In genomic region chr13:22812793-22813192, GRCh38 we compare ENCODE assay signal across 18 cellular contexts.
A peak's percentile ranks its signal among the peaks of the same experiment; 100 is the strongest.
DNase-seq lines count a peak whose midpoint lies in the region; ATAC-seq and TF ChIP-seq lines count a peak whose summit lies in the region.
"Had no signal": no experiment of that assay in that cellular context is flagged by ENCODE, and none has a peak within 500 bp of the region (broad histone marks: within the 10 kb centered on the region; RNA-seq: fewer than 3 reads in every experiment).

No MANE protein-coding gene starts in this region.

- DNase-seq in OCI-M2 (lab: John Stamatoyannopoulos, UW; ENCODE audit: unreplicated experiment) (peak; percentile 20), heart left ventricle (no peak), psoas muscle (peak; percentile 21 to 66), dorsolateral prefrontal cortex (no peak), AG08396 (ENCODE audit: low spot score) (no peak)
- DNase-seq in stimulated activated naive B cell treated with anti-CD40 and anti-IgM and Interleukin-4, amounts not matched to agents 10 μg/mL and 1 μg/mL and 100 μg/mL, for 72 hours, result no peak
- DNase-seq in activated CD8-positive, alpha-beta memory T cell treated with anti-CD3 and anti-CD28 coated beads for 24 hours, result no peak
- DNase-seq: activated CD8-positive, alpha-beta T cell treated with anti-CD3 and anti-CD28 coated beads for 36 hours; amniotic stem cell; Caco-2; glutamatergic neuron; MV-4-11; NCI-H446 treated with DMSO at 0.1 percent for 48 hours; spleen; stimulated activated naive CD4-positive, alpha-beta T cell treated with Interleukin-2 at 50 U/mL for 16 hours had no signal

- H3K27ac ChIP-seq in heart left ventricle (no peak overlapping the region), psoas muscle (no peak overlapping the region), dorsolateral prefrontal cortex (no peak overlapping the region)
- H3K27ac ChIP-seq: spleen, VCaP had no signal

- H3K9me3 ChIP-seq in ES-I3 (ENCODE audit: control insufficient read depth, insufficient read depth, low read length) (no peaks in the 10 kb centered on the region; the same call in 1 of the 2 replicates), heart left ventricle (no peaks in the 10 kb centered on the region), psoas muscle (no peaks in the 10 kb centered on the region)
- H3K9me3 ChIP-seq: Caco-2, HAP-1, spleen had no signal

- peak; percentile 54 to 71 (median 60) for ATAC-seq in heart left ventricle
- ATAC-seq in psoas muscle, result no peak
- ATAC-seq in stimulated activated naive B cell treated with anti-CD40 and anti-IgM and Interleukin-4, amounts not matched to agents 10 μg/mL and 1 μg/mL and 100 μg/mL, for 72 hours (replicated peaks), result no peak
- ATAC-seq: activated CD8-positive, alpha-beta T cell treated with anti-CD3 and anti-CD28 coated beads for 36 hours had no signal

- TF ChIP-seq CTCF in heart left ventricle (IDR thresholded peaks at IDR 0.05), result no peak
- no peak for TF ChIP-seq CTCF in psoas muscle (IDR thresholded peaks at IDR 0.05)
- TF ChIP-seq CTCF in dorsolateral prefrontal cortex (IDR thresholded peaks at IDR 0.05 in 54 of 56, conservative IDR thresholded peaks at IDR 0.05 in 2 of 56; ENCODE audit: low read depth in 1 of 56, partially characterized antibody in 56 of 56), result no peak

- H3K36me3 ChIP-seq in ES-I3 (ENCODE audit: insufficient read depth, low read length) (no peaks in the 10 kb centered on the region), heart left ventricle (no peaks in the 10 kb centered on the region), psoas muscle (ENCODE audit: insufficient read depth in 1 of 2, low read depth in 1 of 2) (no peaks in the 10 kb centered on the region)
- H3K36me3 ChIP-seq: HAP-1, spleen had no signal

- H3K9ac ChIP-seq in ES-I3 (ENCODE audit: low read depth, low read length), result peak overlapping the region; percentile 47; the same call in 1 of the 2 replicates

- no peaks in the 10 kb centered on the region for H3K27me3 Mint-ChIP-seq in stimulated activated naive B cell treated with anti-CD40 and anti-IgM and Interleukin-4, amounts not matched to agents 10 μg/mL and 1 μg/mL and 100 μg/mL, for 72 hours

- no peak overlapping the region for H3K4me3 Mint-ChIP-seq in stimulated activated naive B cell treated with anti-CD40 and anti-IgM and Interleukin-4, amounts not matched to agents 10 μg/mL and 1 μg/mL and 100 μg/mL, for 72 hours
- H3K4me3 Mint-ChIP-seq: activated CD8-positive, alpha-beta T cell treated with anti-CD3 and anti-CD28 coated beads for 36 hours had no signal

- no peak overlapping the region for H3K27ac Mint-ChIP-seq in stimulated activated naive B cell treated with anti-CD40 and anti-IgM and Interleukin-4, amounts not matched to agents 10 μg/mL and 1 μg/mL and 100 μg/mL, for 72 hours
- H3K27ac Mint-ChIP-seq: activated CD8-positive, alpha-beta T cell treated with anti-CD3 and anti-CD28 coated beads for 36 hours had no signal

- peaks cover 14% of the 10 kb centered on the region for H3K4me1 ChIP-seq in ES-I3 (ENCODE audit: insufficient read depth, low read length)
- H3K4me1 ChIP-seq in heart left ventricle, result peaks cover 0 to 12% (median 0%) of the 10 kb centered on the region in 12 donors
- no peaks in the 10 kb centered on the region for H3K4me1 ChIP-seq in psoas muscle

- 14 to 23% (median 20%) methylated on average over 3 of the region's 3 CpGs for WGBS in heart left ventricle, 4 donors
- 21 to 27% (median 23%) methylated on average over 3 of the region's 3 CpGs for WGBS in psoas muscle, 3 donors

- no peaks in the 10 kb centered on the region for H3K4me1 Mint-ChIP-seq in stimulated activated naive B cell treated with anti-CD40 and anti-IgM and Interleukin-4, amounts not matched to agents 10 μg/mL and 1 μg/mL and 100 μg/mL, for 72 hours

- TF ChIP-seq POLR2A in heart left ventricle (IDR thresholded peaks at IDR 0.05), result no peak

- H3K4me3 ChIP-seq in heart left ventricle (no peak overlapping the region), psoas muscle (no peak overlapping the region), dorsolateral prefrontal cortex (no peak overlapping the region)
- H3K4me3 ChIP-seq: HAP-1, spleen had no signal

- intact Hi-C loops in heart left ventricle (cut with DNase I), result no loop called here
- intact Hi-C loops in psoas muscle (cut with DNase I), result no loop called here
- intact Hi-C loops in dorsolateral prefrontal cortex (cut with DNase I), result no loop called here

- peaks cover 0 to 6% of the 10 kb centered on the region in 2 donors for H3K9me3 Mint-ChIP-seq in stimulated activated naive B cell treated with anti-CD40 and anti-IgM and Interleukin-4, amounts not matched to agents 10 μg/mL and 1 μg/mL and 100 μg/mL, for 72 hours
- H3K9me3 Mint-ChIP-seq: activated CD8-positive, alpha-beta T cell treated with anti-CD3 and anti-CD28 coated beads for 36 hours had no signal

- H3K27me3 ChIP-seq in heart left ventricle (no peaks in the 10 kb centered on the region), psoas muscle (ENCODE audit: insufficient read depth in 3 of 3, low read length in 2 of 3) (no peaks in the 10 kb centered on the region), dorsolateral prefrontal cortex (no peaks in the 10 kb centered on the region)

- H3K36me3 Mint-ChIP-seq in stimulated activated naive B cell treated with anti-CD40 and anti-IgM and Interleukin-4, amounts not matched to agents 10 μg/mL and 1 μg/mL and 100 μg/mL, for 72 hours, result no peaks in the 10 kb centered on the region

Comparison
In these comparisons a context has a peak if more than half of its experiments do, and no peak if none do; other contexts are left out.
1. DNase-seq: peak in OCI-M2 (single experiment) and psoas muscle (2 of 2); none in heart left ventricle (0 of 5), dorsolateral prefrontal cortex (0 of 10), stimulated activated naive B cell treated with anti-CD40 and anti-IgM and Interleukin-4, amounts not matched to agents 10 μg/mL and 1 μg/mL and 100 μg/mL, for 72 hours (single experiment), AG08396 (single experiment) and activated CD8-positive, alpha-beta memory T cell treated with anti-CD3 and anti-CD28 coated beads for 24 hours (single experiment).
2. ATAC-seq: peak in heart left ventricle (4 of 4); none in psoas muscle (0 of 4) and stimulated activated naive B cell treated with anti-CD40 and anti-IgM and Interleukin-4, amounts not matched to agents 10 μg/mL and 1 μg/mL and 100 μg/mL, for 72 hours (0 of 2).